In the genomic region with DNA sequence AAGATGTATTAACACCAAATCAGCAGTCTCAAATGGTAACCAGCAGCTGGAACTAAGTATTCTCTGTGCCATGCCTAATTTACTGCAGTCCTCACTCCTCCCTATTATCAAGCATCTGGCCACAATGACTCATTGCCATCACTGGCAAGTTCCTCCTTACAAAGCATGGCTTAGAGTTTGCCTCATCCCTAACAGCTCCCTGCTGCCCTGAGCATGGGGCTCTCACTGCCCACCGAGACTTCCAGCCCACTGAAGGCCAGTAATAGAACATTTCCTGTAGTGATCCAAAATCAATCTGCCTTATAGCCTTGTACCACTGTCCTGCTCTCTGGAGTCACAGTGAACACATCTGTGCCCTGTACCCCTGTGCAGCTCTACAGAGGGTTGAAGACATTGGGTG, we compare ENCODE assay signal across 22 cellular contexts.
DNase-seq lines count a peak whose midpoint lies in the region; ATAC-seq, FAIRE-seq and TF ChIP-seq lines count a peak whose summit lies in the region.
"Had no signal": no experiment of that assay in that cellular context is flagged by ENCODE, and none has a peak within 500 bp of the region (broad histone marks: within the 10 kb centered on the region; RNA-seq: fewer than 3 reads in every experiment).

No MANE protein-coding gene starts in this region.

- TF ChIP-seq CTCF in astrocyte (IDR thresholded peaks at IDR 0.05; ENCODE audit: insufficient read depth, low read depth, low read length) (no peak), foreskin fibroblast (IDR thresholded peaks at IDR 0.05; ENCODE audit: low read depth, low read length) (no peak)

- no peak overlapping the region for H3K4me2 ChIP-seq in astrocyte (ENCODE audit: low read length)

- H3K4me3 Mint-ChIP-seq in astrocyte (ENCODE audit: unreplicated experiment), result no peak overlapping the region
- H3K4me3 Mint-ChIP-seq: activated naive CD8-positive, alpha-beta T cell treated with anti-CD3 and anti-CD28 coated beads, Interleukin-2, amount 10 ng/mL, durations not matched to agents 7 days and 5 days; activated T-helper 17 cell treated with anti-CD3 and anti-CD28 coated beads, Interleukin-2, amount 50 U/mL, for 72 hours; IgD-negative memory B cell; immature natural killer cell had no signal

- no peak overlapping the region for H3K9ac ChIP-seq in astrocyte (ENCODE audit: low read length)

- peak; percentile 61 for DNase-seq in AG20443 (ENCODE audit: low spot score)
- DNase-seq in HT1080 (ENCODE audit: low read depth), result peak; percentile 37
- DNase-seq in astrocyte (ENCODE audit: low read depth), result peak; percentile 56
- peak; percentile 68 to 80 for DNase-seq in foreskin fibroblast
- no peak for DNase-seq in kidney glomerular epithelial cell (lab: John Stamatoyannopoulos, UW)
- DNase-seq in NCI-H2107 treated with DMSO at 0.1 percent for 48 hours (lab: John Stamatoyannopoulos, UW; ENCODE audit: unreplicated experiment), result no peak
- DNase-seq: activated naive CD8-positive, alpha-beta T cell treated with anti-CD3 and anti-CD28 coated beads, Interleukin-2, amount 10 ng/mL, durations not matched to agents 7 days and 5 days; heart right ventricle; immature natural killer cell; NCI-H1048; NCI-H2029 treated with DMSO at 0.1 percent for 48 hours; NCI-H510A treated with DMSO at 0.1 percent for 48 hours; ovary; SJCRH30; stimulated activated CD4-positive, alpha-beta T cell treated with anti-CD3 and anti-CD28 coated beads, Interleukin-2, amount 100 ng/mL, for 48 hours; T-helper 2 cell had no signal

- H3K9me3 ChIP-seq in astrocyte (ENCODE audit: insufficient read depth, low read depth, low read length), result no peaks in the 10 kb centered on the region
- H3K9me3 ChIP-seq: heart right ventricle, ovary, SJCRH30 had no signal

- ATAC-seq in GM21526 (IDR thresholded peaks at IDR 0.05; ENCODE audit: low FRiP score, unreplicated experiment) (no peak), HG02852 (IDR thresholded peaks at IDR 0.05; ENCODE audit: unreplicated experiment) (no peak)
- ATAC-seq: activated CD4-positive, CD25-positive, alpha-beta regulatory T cell treated with anti-CD3 and anti-CD28 coated beads, Interleukin-2, amount 50 U/mL, for 24 hours; activated T-helper 17 cell treated with anti-CD3 and anti-CD28 coated beads, Interleukin-2, amount 50 U/mL, for 72 hours; heart right ventricle had no signal

- H3K27me3 ChIP-seq in astrocyte (ENCODE audit: insufficient read depth, low read length), result no peaks in the 10 kb centered on the region
- H3K27me3 ChIP-seq: heart right ventricle, ovary, SJCRH30 had no signal

- peaks cover 6% of the 10 kb centered on the region for H3K36me3 Mint-ChIP-seq in astrocyte (ENCODE audit: low read depth, unreplicated experiment)

- FAIRE-seq in astrocyte (lab: Jason Lieb, UNC), result peak; percentile 62

- peaks cover 19% of the 10 kb centered on the region for H3K4me1 ChIP-seq in astrocyte (ENCODE audit: insufficient read depth, low read length)

- peaks cover 3% of the 10 kb centered on the region for H3K27me3 Mint-ChIP-seq in astrocyte (ENCODE audit: low read depth, unreplicated experiment)
- H3K27me3 Mint-ChIP-seq: activated naive CD8-positive, alpha-beta T cell treated with anti-CD3 and anti-CD28 coated beads, Interleukin-2, amount 10 ng/mL, durations not matched to agents 7 days and 5 days; activated T-helper 17 cell treated with anti-CD3 and anti-CD28 coated beads, Interleukin-2, amount 50 U/mL, for 72 hours; IgD-negative memory B cell had no signal

- H3K4me3 ChIP-seq in astrocyte (ENCODE audit: insufficient read depth, low read depth, low read length) (no peak overlapping the region), foreskin fibroblast (ENCODE audit: low read depth in 1 of 2, low read length in 2 of 2) (no peak overlapping the region)
- H3K4me3 ChIP-seq: heart right ventricle, lung, ovary, SJCRH30 had no signal

- peaks cover 19% of the 10 kb centered on the region for H3K4me1 Mint-ChIP-seq in astrocyte (ENCODE audit: low read depth, unreplicated experiment)
- H3K4me1 Mint-ChIP-seq: activated naive CD8-positive, alpha-beta T cell treated with anti-CD3 and anti-CD28 coated beads, Interleukin-2, amount 10 ng/mL, durations not matched to agents 7 days and 5 days; activated T-helper 17 cell treated with anti-CD3 and anti-CD28 coated beads, Interleukin-2, amount 50 U/mL, for 72 hours; IgD-negative memory B cell; immature natural killer cell had no signal

- no peak overlapping the region for H3K27ac Mint-ChIP-seq in astrocyte (ENCODE audit: unreplicated experiment)
- H3K27ac Mint-ChIP-seq: activated naive CD8-positive, alpha-beta T cell treated with anti-CD3 and anti-CD28 coated beads, Interleukin-2, amount 10 ng/mL, durations not matched to agents 7 days and 5 days; activated T-helper 17 cell treated with anti-CD3 and anti-CD28 coated beads, Interleukin-2, amount 50 U/mL, for 72 hours; immature natural killer cell had no signal

- H3K79me2 ChIP-seq in astrocyte (ENCODE audit: insufficient read depth, low read length), result no peaks in the 10 kb centered on the region

- H3K36me3 ChIP-seq in astrocyte (ENCODE audit: insufficient read depth, low read length), result no peaks in the 10 kb centered on the region
- H3K36me3 ChIP-seq: heart right ventricle, ovary, SJCRH30 had no signal

- no peak overlapping the region for H3K27ac ChIP-seq in astrocyte (ENCODE audit: low read depth, low read length)
- H3K27ac ChIP-seq: heart right ventricle, ovary, SJCRH30 had no signal

- peaks cover 5% of the 10 kb centered on the region for H3K9me3 Mint-ChIP-seq in astrocyte (ENCODE audit: unreplicated experiment)

- no peaks in the 10 kb centered on the region for H4K20me1 ChIP-seq in astrocyte (ENCODE audit: insufficient read depth, low read length)

- no peak overlapping the region for H2AFZ ChIP-seq in astrocyte (ENCODE audit: low read depth, low read length)

Comparison
In these comparisons a context has a peak if more than half of its experiments do, and no peak if none do; other contexts are left out.
1. DNase-seq: peak in AG20443 (single experiment), HT1080 (single experiment), astrocyte (single experiment) and foreskin fibroblast (2 of 2); none in kidney glomerular epithelial cell (single experiment) and NCI-H2107 treated with DMSO at 0.1 percent for 48 hours (single experiment).